ENCODE assay signal across 8 cellular contexts in genomic region chr20:5658897-5659296, GRCh38. TPM values are rescaled to one million over a fixed set of nuclear protein-coding genes. Genes with fewer than 3 reads are reported as not detected.
DNase-seq lines count a peak whose midpoint lies in the region; ATAC-seq lines count a peak whose summit lies in the region.

No MANE protein-coding gene starts in this region.

- DNase-seq in activated CD4-positive, CD25-positive, alpha-beta regulatory T cell treated with anti-CD3 and anti-CD28 coated beads, Interleukin-2, amount 50 U/mL, for 72 hours = no peak
- DNase-seq in NCI-H2227 (lab: John Stamatoyannopoulos, UW; ENCODE audit: unreplicated experiment) (peak; percentile 77), germinal center (ENCODE audit: low spot score) (peak; percentile 60), posterior vena cava (ENCODE audit: low spot score) (peak; percentile 92), DMS153 (lab: John Stamatoyannopoulos, UW) (no peak)
- DNase-seq in activated naive CD4-positive, alpha-beta T cell treated with Interleukin-2 at 50 U/mL for 16 hours = peak; percentile 15

- peak; percentile 58 to 59 for ATAC-seq in activated CD4-positive, CD25-positive, alpha-beta regulatory T cell treated with anti-CD3 and anti-CD28 coated beads, Interleukin-2, amount 50 U/mL, for 24 hours
- no peak for ATAC-seq in HG02885 (IDR thresholded peaks at IDR 0.05; ENCODE audit: poor library complexity, unreplicated experiment)

- intact Hi-C loops in posterior vena cava (cut with DNase I) = no loop called here

RNA-seq across cellular contexts. Expression of gene GPCPD1, which starts 48.1 kb away (rescaled TPM):
- total RNA-seq in posterior vena cava = 10 to 100 TPM; 39.6 to 64.4 TPM

Comparison
In these comparisons a context has a peak if more than half of its experiments do, and no peak if none do; other contexts are left out.
1. DNase-seq: peak in NCI-H2227 (single experiment), activated naive CD4-positive, alpha-beta T cell treated with Interleukin-2 at 50 U/mL for 16 hours (single experiment), germinal center (single experiment) and posterior vena cava (single experiment); none in activated CD4-positive, CD25-positive, alpha-beta regulatory T cell treated with anti-CD3 and anti-CD28 coated beads, Interleukin-2, amount 50 U/mL, for 72 hours (single experiment) and DMS153 (single experiment).